Comparison of ENCODE assay signal across 28 cellular contexts in genomic region chr2:20966061-20966460, GRCh38.
"Had no signal": no experiment of that assay in that cellular context is flagged by ENCODE, and none has a peak within 500 bp of the region (broad histone marks: within the 10 kb centered on the region; RNA-seq: fewer than 3 reads in every experiment).

No MANE protein-coding gene starts in this region.

- H3K36me3 ChIP-seq: brain microvascular endothelial cell, left lung, lower lobe of right lung, stomach, tibial artery, upper lobe of right lung had no signal

- H3K4me1 Mint-ChIP-seq: activated naive CD8-positive, alpha-beta T cell treated with anti-CD3 and anti-CD28 coated beads for 36 hours; stimulated activated memory B cell treated with anti-CD40 and anti-IgM and Interleukin-4, amounts not matched to agents 10 μg/mL and 1 μg/mL and 100 μg/mL, for 72 hours had no signal

- H3K9me3 ChIP-seq: left lung, lower lobe of right lung, mucosa of descending colon, stomach, tibial artery, upper lobe of right lung had no signal

- H3K4me3 Mint-ChIP-seq: activated CD4-positive, alpha-beta memory T cell treated with anti-CD3 and anti-CD28 coated beads for 36 hours; activated naive CD4-positive, alpha-beta T cell treated with anti-CD3 and anti-CD28 coated beads for 36 hours; activated naive CD8-positive, alpha-beta T cell treated with anti-CD3 and anti-CD28 coated beads for 36 hours; activated T-helper 1 cell treated with anti-CD3 and anti-CD28 coated beads, Interleukin-12 subunit alpha, Interleukin-12 subunit beta, Interleukin-2, Interleukin-4 antibody, amounts not matched to agents 30 ng/mL and 10 ng/mL and 1 ng/mL, durations not matched to agents 14 hours and 24 hours and 36 hours; natural killer cell treated with Interleukin-12 subunit alpha and Interleukin-12 subunit beta and Interleukin-15 and Interleukin-18, amount 100 ng/mL, for 72 hours; stimulated activated memory B cell treated with anti-CD40 and anti-IgM and Interleukin-4, amounts not matched to agents 10 μg/mL and 1 μg/mL and 100 μg/mL, for 72 hours had no signal

- H3K9me3 Mint-ChIP-seq: activated CD4-positive, alpha-beta memory T cell treated with anti-CD3 and anti-CD28 coated beads for 36 hours; activated naive CD4-positive, alpha-beta T cell treated with anti-CD3 and anti-CD28 coated beads for 36 hours; activated naive CD8-positive, alpha-beta T cell treated with anti-CD3 and anti-CD28 coated beads for 36 hours; activated T-helper 1 cell treated with anti-CD3 and anti-CD28 coated beads, Interleukin-12 subunit alpha, Interleukin-12 subunit beta, Interleukin-2, Interleukin-4 antibody, amounts not matched to agents 30 ng/mL and 10 ng/mL and 1 ng/mL, durations not matched to agents 14 hours and 24 hours and 36 hours; natural killer cell treated with Interleukin-12 subunit alpha and Interleukin-12 subunit beta and Interleukin-15 and Interleukin-18, amount 100 ng/mL, for 72 hours; stimulated activated memory B cell treated with anti-CD40 and anti-IgM and Interleukin-4, amounts not matched to agents 10 μg/mL and 1 μg/mL and 100 μg/mL, for 72 hours had no signal

- H3K27ac Mint-ChIP-seq: activated CD4-positive, alpha-beta memory T cell treated with anti-CD3 and anti-CD28 coated beads for 36 hours; activated naive CD4-positive, alpha-beta T cell treated with anti-CD3 and anti-CD28 coated beads for 36 hours; activated naive CD8-positive, alpha-beta T cell treated with anti-CD3 and anti-CD28 coated beads for 36 hours; activated T-helper 1 cell treated with anti-CD3 and anti-CD28 coated beads, Interleukin-12 subunit alpha, Interleukin-12 subunit beta, Interleukin-2, Interleukin-4 antibody, amounts not matched to agents 30 ng/mL and 10 ng/mL and 1 ng/mL, durations not matched to agents 14 hours and 24 hours and 36 hours; natural killer cell treated with Interleukin-12 subunit alpha and Interleukin-12 subunit beta and Interleukin-15 and Interleukin-18, amount 100 ng/mL, for 72 hours; stimulated activated memory B cell treated with anti-CD40 and anti-IgM and Interleukin-4, amounts not matched to agents 10 μg/mL and 1 μg/mL and 100 μg/mL, for 72 hours had no signal

- H3K27me3 ChIP-seq: tibial artery, upper lobe of right lung had no signal

- H3K4me3 ChIP-seq: left lung, lower lobe of right lung, mucosa of descending colon, stomach, tibial artery, upper lobe of right lung had no signal

- ATAC-seq: left lung; lower lobe of right lung; mucosa of descending colon; natural killer cell treated with Interleukin-12 subunit alpha and Interleukin-12 subunit beta and Interleukin-15 and Interleukin-18, amount 100 ng/mL, for 72 hours; sciatic nerve; stimulated activated memory B cell treated with anti-CD40 and anti-IgM and Interleukin-4, amounts not matched to agents 10 μg/mL and 1 μg/mL and 100 μg/mL, for 72 hours; upper lobe of right lung had no signal

- H3K36me3 Mint-ChIP-seq: activated CD4-positive, alpha-beta memory T cell treated with anti-CD3 and anti-CD28 coated beads for 36 hours; activated naive CD8-positive, alpha-beta T cell treated with anti-CD3 and anti-CD28 coated beads for 36 hours; natural killer cell treated with Interleukin-12 subunit alpha and Interleukin-12 subunit beta and Interleukin-15 and Interleukin-18, amount 100 ng/mL, for 72 hours; stimulated activated memory B cell treated with anti-CD40 and anti-IgM and Interleukin-4, amounts not matched to agents 10 μg/mL and 1 μg/mL and 100 μg/mL, for 72 hours had no signal

- H3K27ac ChIP-seq: brain microvascular endothelial cell, left lung, lower lobe of right lung, stomach, upper lobe of right lung, VCaP had no signal

- DNase-seq: activated CD4-positive, alpha-beta memory T cell treated with anti-CD3 and anti-CD28 coated beads for 36 hours; activated CD4-positive, alpha-beta T cell treated with anti-CD3 and anti-CD28 coated beads for 4 hours; activated CD8-positive, alpha-beta memory T cell treated with anti-CD3 and anti-CD28 coated beads, Interleukin-2, amount 50 U/mL, for 4 hours; activated effector memory CD4-positive, alpha-beta T cell treated with anti-CD3 and anti-CD28 coated beads, Interleukin-2, amount 50 U/mL, for 16 hours; activated naive CD4-positive, alpha-beta T cell treated with anti-CD3 and anti-CD28 coated beads for 36 hours; activated naive CD8-positive, alpha-beta T cell treated with anti-CD3 and anti-CD28 coated beads for 36 hours; activated T-cell treated with anti-CD3 and anti-CD28 coated beads, Interleukin-2, amount 50 U/mL, for 1 hour; brain microvascular endothelial cell; caudate nucleus; dermis blood vessel endothelial cell; effector CD8-positive, alpha-beta T cell; erythroblast; foreskin melanocyte; left lung; lower lobe of right lung; mesendoderm; mucosa of descending colon; small intestine; stimulated activated CD4-positive, alpha-beta T cell treated with anti-CD3 and anti-CD28 coated beads, Interleukin-4, amount 100 ng/mL, for 4 hours; stimulated activated CD8-positive, alpha-beta memory T cell treated with anti-CD3 and anti-CD28 coated beads, Interleukin-4, amount 100 ng/mL, for 48 hours; stomach; tibial artery; upper lobe of right lung had no signal

- H3K4me1 ChIP-seq: left lung, lower lobe of right lung, upper lobe of right lung had no signal
